Comparison of ENCODE assay signal across 21 cellular contexts in genomic region chr10:48895198-48895720, GRCh38. TPM values are rescaled to one million over a fixed set of nuclear protein-coding genes. Genes with fewer than 3 reads are reported as not detected.
DNase-seq lines count a peak whose midpoint lies in the region; ATAC-seq lines count a peak whose summit lies in the region.
"Had no signal": no experiment of that assay in that cellular context is flagged by ENCODE, and none has a peak within 500 bp of the region (broad histone marks: within the 10 kb centered on the region; RNA-seq: fewer than 3 reads in every experiment).

No MANE protein-coding gene starts in this region.

- no peaks in the 10 kb centered on the region for H3K36me3 Mint-ChIP-seq in stimulated activated effector memory CD8-positive, alpha-beta T cell treated with anti-CD3 and anti-CD28 coated beads, Interleukin-12 subunit alpha, Interleukin-12 subunit beta, amount 100 ng/mL, for 72 hours
- H3K36me3 Mint-ChIP-seq: CD8-positive, alpha-beta memory T cell had no signal

- no peaks in the 10 kb centered on the region for H3K9me3 Mint-ChIP-seq in stimulated activated effector memory CD8-positive, alpha-beta T cell treated with anti-CD3 and anti-CD28 coated beads, Interleukin-12 subunit alpha, Interleukin-12 subunit beta, amount 100 ng/mL, for 72 hours
- H3K9me3 Mint-ChIP-seq: CD8-positive, alpha-beta memory T cell had no signal

- DNase-seq in LHCN-M2 (ENCODE audit: low read depth) (peak; percentile 3), fibroblast of peridontal ligament (ENCODE audit: extremely low read depth) (peak; percentile 59), GOT3 (lab: John Stamatoyannopoulos, UW) (no peak), NCI-H1930 (lab: John Stamatoyannopoulos, UW) (no peak), OCI-M1 (lab: John Stamatoyannopoulos, UW) (no peak)
- no peak for DNase-seq in stimulated activated effector memory CD8-positive, alpha-beta T cell treated with anti-CD3 and anti-CD28 coated beads, Interleukin-12 subunit alpha, Interleukin-12 subunit beta, amount 100 ng/mL, for 72 hours (ENCODE audit: low spot score in 2 of 2)
- DNase-seq in activated naive CD4-positive, alpha-beta T cell (lab: John Stamatoyannopoulos, UW) = no peak
- DNase-seq: Calu3; CD8-positive, alpha-beta memory T cell; DMS153; NCI-H1092; NCI-H1436; NCI-H2029; NCI-H226; NCI-H510A treated with DMSO at 0.1 percent for 48 hours; NCI-H748 treated with DMSO at 0.1 percent for 48 hours; SIG-M5 had no signal

- no peak overlapping the region for H3K27ac Mint-ChIP-seq in stimulated activated effector memory CD8-positive, alpha-beta T cell treated with anti-CD3 and anti-CD28 coated beads, Interleukin-12 subunit alpha, Interleukin-12 subunit beta, amount 100 ng/mL, for 72 hours
- H3K27ac Mint-ChIP-seq: CD8-positive, alpha-beta memory T cell had no signal

- H3K4me1 Mint-ChIP-seq in stimulated activated effector memory CD8-positive, alpha-beta T cell treated with anti-CD3 and anti-CD28 coated beads, Interleukin-12 subunit alpha, Interleukin-12 subunit beta, amount 100 ng/mL, for 72 hours = no peaks in the 10 kb centered on the region
- H3K4me1 Mint-ChIP-seq: CD8-positive, alpha-beta memory T cell had no signal

- peak; percentile 2 for ATAC-seq in stimulated activated effector memory CD8-positive, alpha-beta T cell treated with anti-CD3 and anti-CD28 coated beads, Interleukin-12 subunit alpha, Interleukin-12 subunit beta, amount 100 ng/mL, for 72 hours
- ATAC-seq: K562, Panc1, SK-N-SH treated with all-trans-retinoic acid at 6 μM for 48 hours had no signal

- H3K4me3 Mint-ChIP-seq in stimulated activated effector memory CD8-positive, alpha-beta T cell treated with anti-CD3 and anti-CD28 coated beads, Interleukin-12 subunit alpha, Interleukin-12 subunit beta, amount 100 ng/mL, for 72 hours = no peak overlapping the region
- H3K4me3 Mint-ChIP-seq: CD8-positive, alpha-beta memory T cell had no signal

RNA-seq across cellular contexts. Expression of gene LRRC18, which starts 44.4 kb away (rescaled TPM):
- total RNA-seq in LHCN-M2 (2014; rRNA removed) = not detected in 2 replicates
- polyA plus RNA-seq in LHCN-M2 (2012) = not detected
- total RNA-seq: Calu3; CD8-positive, alpha-beta memory T cell; G401; K562 had no signal
- polyA plus RNA-seq: CD8-positive, alpha-beta memory T cell; K562 had no signal

Comparison
In these comparisons a context has a peak if more than half of its experiments do, and no peak if none do; other contexts are left out.
1. DNase-seq: peak in LHCN-M2 (single experiment) and fibroblast of peridontal ligament (single experiment); none in stimulated activated effector memory CD8-positive, alpha-beta T cell treated with anti-CD3 and anti-CD28 coated beads, Interleukin-12 subunit alpha, Interleukin-12 subunit beta, amount 100 ng/mL, for 72 hours (0 of 2), GOT3 (single experiment), NCI-H1930 (0 of 2), OCI-M1 (single experiment) and activated naive CD4-positive, alpha-beta T cell (0 of 4).